1 cellular context compared by ENCODE assay signal in genomic region chr10:3924344-3924743, GRCh38.
TF ChIP-seq lines count a peak whose summit lies in the region.

No MANE protein-coding gene starts in this region.

TF ChIP-seq in HEK293, 187 proteins besides CTCF, POLR2A, EP300 and RAD21 (continued from another document):
- 0 out of 2 replicates have a peak, but pooled peaks have one; percentile 21 for TF ChIP-seq ZNF639 (tag by site-specific recombination; IDR thresholded peaks at IDR 0.05)
- TF ChIP-seq ZNF692 (tag by site-specific recombination; IDR thresholded peaks at IDR 0.05): peak; percentile 19; the same call in 1 of the 2 replicates
- TF ChIP-seq ZNF571 (tag by site-specific recombination; IDR thresholded peaks at IDR 0.05): no peak
- no peak for TF ChIP-seq HOXC10 (CRISPR knock-in tag; IDR thresholded peaks at IDR 0.05)
- no peak for TF ChIP-seq ZBTB49 (tag by site-specific recombination; IDR thresholded peaks at IDR 0.05; ENCODE audit: low read depth)
- TF ChIP-seq ZNF518A (tag by site-specific recombination; conservative IDR thresholded peaks at IDR 0.05; ENCODE audit: low read depth): no peak
- TF ChIP-seq ZNF76 (tag by site-specific recombination; IDR thresholded peaks at IDR 0.05; ENCODE audit: borderline replicate concordance, low read depth): no peak
- TF ChIP-seq ZNF624 (tag by site-specific recombination; IDR thresholded peaks at IDR 0.05): no peak
- no peak for TF ChIP-seq ZNF266 (tag by site-specific recombination; IDR thresholded peaks at IDR 0.05; ENCODE audit: low read depth)
- no peak for TF ChIP-seq ZBTB20 (tag by site-specific recombination; IDR thresholded peaks at IDR 0.05)
- no peak for TF ChIP-seq KLF8 (tag by site-specific recombination; IDR thresholded peaks at IDR 0.05)
- TF ChIP-seq HIC1 (tag by site-specific recombination; IDR thresholded peaks at IDR 0.05): peak; percentile 27; the same call in 1 of the 2 replicates
- TF ChIP-seq SP7 (tag by site-specific recombination; IDR thresholded peaks at IDR 0.05): peak; percentile 54
- TF ChIP-seq ZNF558 (tag by site-specific recombination; IDR thresholded peaks at IDR 0.05): no peak
- TF ChIP-seq ZNF600 (tag by site-specific recombination; IDR thresholded peaks at IDR 0.05): peak; percentile 61
- no peak for TF ChIP-seq ZBTB6 (tag by site-specific recombination; IDR thresholded peaks at IDR 0.05)
- 0 out of 2 replicates have a peak, but pooled peaks have one; percentile 19 for TF ChIP-seq PRDM10 (tag by site-specific recombination; IDR thresholded peaks at IDR 0.05)
- TF ChIP-seq ZNF112 (tag by site-specific recombination; IDR thresholded peaks at IDR 0.05): no peak
- TF ChIP-seq ZNF248 (tag by site-specific recombination; IDR thresholded peaks at IDR 0.05): no peak
